ENCODE assay signal across 12 cellular contexts in genomic region chr13:109666656-109667448, GRCh38.
A peak's percentile ranks its signal among the peaks of the same experiment; 100 is the strongest.
DNase-seq lines count a peak whose midpoint lies in the region; ATAC-seq and TF ChIP-seq lines count a peak whose summit lies in the region.
"Had no signal": no experiment of that assay in that cellular context is flagged by ENCODE, and none has a peak within 500 bp of the region (broad histone marks: within the 10 kb centered on the region; RNA-seq: fewer than 3 reads in every experiment).

No MANE protein-coding gene starts in this region.

- H3K27ac ChIP-seq in psoas muscle (no peak overlapping the region), ascending aorta (no peak overlapping the region)
- H3K27ac ChIP-seq: heart left ventricle had no signal

- intact Hi-C loops in psoas muscle (cut with DNase I), result no loop called here
- intact Hi-C loops in ascending aorta (cut with DNase I), result no loop called here

- H3K9me3 ChIP-seq in psoas muscle (no peaks in the 10 kb centered on the region), ascending aorta (no peaks in the 10 kb centered on the region)
- H3K9me3 ChIP-seq: heart left ventricle had no signal

- H3K27me3 ChIP-seq in psoas muscle (ENCODE audit: insufficient read depth in 3 of 3, low read length in 2 of 3) (peaks cover 0 to 17% (median 0%) of the 10 kb centered on the region in 3 donors), ascending aorta (no peaks in the 10 kb centered on the region)

- no peak for TF ChIP-seq CTCF in psoas muscle (IDR thresholded peaks at IDR 0.05)
- TF ChIP-seq CTCF in ascending aorta (IDR thresholded peaks at IDR 0.05), result no peak

- WGBS in psoas muscle, 3 donors, result 27 to 32% (median 30%) methylated on average over 21 of the region's 21 CpGs

- DNase-seq in ELF-1 (ENCODE audit: low read depth, low spot score), result peak; percentile 19
- DNase-seq in fibroblast of peridontal ligament (ENCODE audit: extremely low read depth), result peak; percentile 23
- DNase-seq in psoas muscle, result no peak
- DNase-seq in DMS153 (lab: John Stamatoyannopoulos, UW), result no peak
- no peak for DNase-seq in activated naive CD4-positive, alpha-beta T cell (lab: John Stamatoyannopoulos, UW)
- DNase-seq in ascending aorta (ENCODE audit: low spot score in 2 of 2), result no peak
- no peak for DNase-seq in COLO668 (lab: John Stamatoyannopoulos, UW; ENCODE audit: unreplicated experiment)
- DNase-seq: activated naive CD4-positive, alpha-beta T cell treated with anti-CD3 and anti-CD28 coated beads for 36 hours; heart left ventricle; NCI-H510A treated with DMSO at 0.1 percent for 48 hours; spleen had no signal

- no peaks in the 10 kb centered on the region for H3K36me3 ChIP-seq in psoas muscle (ENCODE audit: insufficient read depth in 1 of 2, low read depth in 1 of 2)
- no peaks in the 10 kb centered on the region for H3K36me3 ChIP-seq in ascending aorta
- H3K36me3 ChIP-seq: heart left ventricle, spleen had no signal

- H3K4me3 ChIP-seq in psoas muscle, result no peak overlapping the region
- H3K4me3 ChIP-seq in ascending aorta, result no peak overlapping the region
- H3K4me3 ChIP-seq: heart left ventricle, spleen had no signal

- ATAC-seq in SK-N-SH treated with all-trans-retinoic acid at 6 μM for 48 hours (peak; percentile 93), psoas muscle (peak in 3 of 4 donors; percentile 49 to 55 (median 49))

- H3K4me1 ChIP-seq in psoas muscle, result no peaks in the 10 kb centered on the region
- H3K4me1 ChIP-seq in ascending aorta, result no peaks in the 10 kb centered on the region

TF ChIP-seq in SK-N-SH treated with all-trans-retinoic acid at 6 μM for 48 hours, 23 proteins besides CTCF, POLR2A, EP300 and RAD21:
- TF ChIP-seq ZNF8 (CRISPR knock-in tag; IDR thresholded peaks at IDR 0.05) (no peak), GLIS3 (CRISPR knock-in tag; IDR thresholded peaks at IDR 0.05) (no peak), TSHZ2 (CRISPR knock-in tag; IDR thresholded peaks at IDR 0.05) (no peak), BACH2 (CRISPR knock-in tag; IDR thresholded peaks at IDR 0.05; ENCODE audit: borderline replicate concordance) (no peak), ZFP30 (CRISPR knock-in tag; IDR thresholded peaks at IDR 0.05) (no peak), TCF4 (CRISPR knock-in tag; IDR thresholded peaks at IDR 0.05; ENCODE audit: borderline replicate concordance) (no peak), ZNF70 (CRISPR knock-in tag; IDR thresholded peaks at IDR 0.05) (no peak), POU6F1 (CRISPR knock-in tag; IDR thresholded peaks at IDR 0.05; ENCODE audit: borderline replicate concordance, low read depth) (no peak), ZFP3 (CRISPR knock-in tag; IDR thresholded peaks at IDR 0.05) (no peak), ARNTL (CRISPR knock-in tag; IDR thresholded peaks at IDR 0.05; ENCODE audit: borderline replicate concordance, low read depth) (no peak), PATZ1 (CRISPR knock-in tag; IDR thresholded peaks at IDR 0.05; ENCODE audit: borderline replicate concordance) (no peak), ZC3H10 (CRISPR knock-in tag; IDR thresholded peaks at IDR 0.05) (no peak), ESRRG (CRISPR knock-in tag; IDR thresholded peaks at IDR 0.05) (no peak), CSDC2 (CRISPR knock-in tag; IDR thresholded peaks at IDR 0.05) (no peak)

Comparison
In these comparisons a context has a peak if more than half of its experiments do, and no peak if none do; other contexts are left out.
1. DNase-seq: peak in ELF-1 (single experiment) and fibroblast of peridontal ligament (single experiment); none in psoas muscle (0 of 2), DMS153 (single experiment), activated naive CD4-positive, alpha-beta T cell (0 of 4), ascending aorta (0 of 2) and COLO668 (single experiment).